8 cellular contexts compared by ENCODE assay signal in the genomic region with DNA sequence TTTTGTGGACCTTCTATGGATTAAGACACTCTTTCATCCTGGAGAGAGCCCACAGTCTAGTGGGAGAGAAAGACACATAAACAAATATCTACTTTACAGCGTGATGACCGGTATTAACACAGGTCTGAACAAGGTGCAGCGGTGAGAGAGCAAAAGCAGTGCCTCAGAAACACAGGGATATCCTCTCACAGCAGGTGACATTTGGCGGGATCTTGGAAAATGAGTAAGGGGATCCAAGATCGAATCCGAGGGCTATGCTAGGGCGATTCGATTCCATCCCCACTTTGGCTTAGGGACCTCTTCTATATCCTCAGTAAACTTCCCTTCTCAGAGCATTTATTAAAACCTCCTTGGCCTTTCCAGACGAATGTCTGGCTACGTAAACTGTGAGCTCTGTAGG. TPM values are rescaled to one million over a fixed set of nuclear protein-coding genes. Genes with fewer than 3 reads are reported as not detected.
DNase-seq lines count a peak whose midpoint lies in the region; ATAC-seq and TF ChIP-seq lines count a peak whose summit lies in the region.

No MANE protein-coding gene starts in this region.

- H3K9me3 ChIP-seq in BLaER1 treated with 17β-estradiol and CSF1 and Interleukin-3, amounts not matched to agents 10 nM and 100 nM (replicated peaks in 1 of 11), result no peaks in the 10 kb centered on the region
- H3K9me3 ChIP-seq in lower lobe of right lung (no peaks in the 10 kb centered on the region), vagina (no peaks in the 10 kb centered on the region)

- intact Hi-C loops in lower lobe of right lung (cut with DNase I) (no loop called here), vagina (cut with DNase I) (no loop called here)

- peaks cover 5 to 27% (median 18%) of the 10 kb centered on the region in 11 experiments; a peak in 17 of 22 replicates for H3K36me3 ChIP-seq in BLaER1 treated with 17β-estradiol and CSF1 and Interleukin-3, amounts not matched to agents 10 nM and 100 nM
- H3K36me3 ChIP-seq in lower lobe of right lung (no peaks in the 10 kb centered on the region), vagina (no peaks in the 10 kb centered on the region)

- ATAC-seq in lower lobe of right lung, result no peak

- TF ChIP-seq POLR2A in vagina (IDR thresholded peaks at IDR 0.05), result no peak

- peak overlapping the region; percentile 80 to 94 (median 88) for H3K4me3 ChIP-seq in BLaER1 treated with 17β-estradiol and CSF1 and Interleukin-3, amounts not matched to agents 10 nM and 100 nM
- H3K4me3 ChIP-seq in HL-60 (replicated peaks; ENCODE audit: insufficient read depth, low read length) (peak overlapping the region; percentile 81), astrocyte of the spinal cord (ENCODE audit: low read depth, low read length) (peak overlapping the region; percentile 92), lower lobe of right lung (peak overlapping the region; percentile 87), vagina (peak overlapping the region; percentile 74 to 83)

- H3K27ac ChIP-seq in BLaER1 treated with 17β-estradiol and CSF1 and Interleukin-3, amounts not matched to agents 10 nM and 100 nM, result peak overlapping the region; percentile 89 to 99 (median 98); a peak in 21 of 22 replicates
- H3K27ac ChIP-seq in HL-60 (replicated peaks) (peak overlapping the region; percentile 99), lower lobe of right lung (peak overlapping the region; percentile 95), vagina (peak overlapping the region; percentile 90)

- CTCF ChIA-PET in GM10248 (lab: Yijun Ruan, JAX), result interaction anchor here (0.8 to 2.3 kb wide), 29 partner anchors 7 to 999 kb away, joined by 3 to 15 read pairs (median 4); a partner anchor contains a TSS

- H3K27me3 ChIP-seq in BLaER1 treated with 17β-estradiol and CSF1 and Interleukin-3, amounts not matched to agents 10 nM and 100 nM, result no peaks in the 10 kb centered on the region
- H3K27me3 ChIP-seq in HL-60 (ENCODE audit: insufficient read depth, poor library complexity, severe bottlenecking) (no peaks in the 10 kb centered on the region), lower lobe of right lung (ENCODE audit: low read depth) (no peaks in the 10 kb centered on the region), vagina (no peaks in the 10 kb centered on the region)

- peak overlapping the region; percentile 93 to 99 (median 96) for H3K9ac ChIP-seq in BLaER1 treated with 17β-estradiol and CSF1 and Interleukin-3, amounts not matched to agents 10 nM and 100 nM

- in situ Hi-C loops in astrocyte of the spinal cord (cut with HindIII; ENCODE audit: low sequenced_read_pairs), result no loop called here

- H3K4me1 ChIP-seq in BLaER1 treated with 17β-estradiol and CSF1 and Interleukin-3, amounts not matched to agents 10 nM and 100 nM, result peaks cover 36 to 70% (median 46%) of the 10 kb centered on the region in 10 experiments
- H3K4me1 ChIP-seq in lower lobe of right lung (peaks cover 65% of the 10 kb centered on the region), vagina (peaks cover 78% of the 10 kb centered on the region)

- DNase-seq in HL-60 (ENCODE audit: low read depth in 1 of 2, low spot score in 1 of 2) (no peak), astrocyte of the spinal cord (ENCODE audit: low read depth, low spot score) (no peak), lower lobe of right lung (no peak), vagina (ENCODE audit: extremely low spot score in 2 of 2) (no peak), GM10248 (ENCODE audit: extremely low spot score) (no peak), AG20443 (ENCODE audit: low spot score) (no peak), NOMO-1 (lab: John Stamatoyannopoulos, UW; ENCODE audit: unreplicated experiment in 2 of 2) (no peak)

- peak overlapping the region; percentile 82 to 99 (median 90) for H3K4me2 ChIP-seq in BLaER1 treated with 17β-estradiol and CSF1 and Interleukin-3, amounts not matched to agents 10 nM and 100 nM

- H4K20me1 ChIP-seq in BLaER1 treated with 17β-estradiol and CSF1 and Interleukin-3, amounts not matched to agents 10 nM and 100 nM, result peaks cover 20 to 77% (median 51%) of the 10 kb centered on the region in 11 experiments; a peak in 20 of 22 replicates

- POLR2A ChIA-PET in GM10248 (lab: Yijun Ruan, JAX), result interaction anchor here (1.2 kb wide), 1 partner anchor 11 kb away, joined by 7 read pairs; no protein-coding TSS in a partner anchor

- TF ChIP-seq CTCF in HL-60 (IDR thresholded peaks at IDR 0.05; ENCODE audit: insufficient read depth, low read length) (no peak), astrocyte of the spinal cord (IDR thresholded peaks at IDR 0.05; ENCODE audit: low read depth, low read length) (no peak), lower lobe of right lung (IDR thresholded peaks at IDR 0.05) (no peak), vagina (IDR thresholded peaks at IDR 0.05) (no peak), GM10248 (IDR thresholded peaks at IDR 0.05; ENCODE audit: control extremely low read depth, extremely low read depth, low read depth, missing control alignments) (no peak)

RNA-seq across cellular contexts. Expression of a gene that starts 0.7 kb away (rescaled TPM):
- total RNA-seq in lower lobe of right lung (79.1 TPM), vagina (23.8 TPM)

RNA-seq across cellular contexts. Expression of a gene that starts 1.2 kb away (rescaled TPM):
- total RNA-seq in lower lobe of right lung, result 64.7 TPM
- total RNA-seq in vagina, result 30.4 TPM

RNA-seq across cellular contexts. Expression of a gene that starts 53.1 kb away (rescaled TPM):
- total RNA-seq in lower lobe of right lung (2.3 TPM), vagina (4.4 TPM)
